Comparison of ENCODE assay signal across 13 cellular contexts in the genomic region with DNA sequence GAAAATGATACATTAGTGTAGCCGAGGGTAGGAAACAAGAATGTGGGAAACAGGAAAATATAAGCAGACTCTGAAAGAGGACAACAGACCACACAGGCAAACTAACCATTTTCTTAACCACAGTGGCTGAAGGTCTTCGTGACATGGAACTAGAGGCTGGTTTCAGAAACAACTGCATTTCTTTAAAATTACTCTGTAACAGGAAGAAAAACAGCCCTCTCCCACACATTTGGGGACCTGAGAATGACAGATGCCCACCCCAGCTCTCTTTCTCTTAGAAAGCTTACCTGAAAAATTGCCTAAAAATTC. TPM values are rescaled to one million over a fixed set of nuclear protein-coding genes. Genes with fewer than 3 reads are reported as not detected.
DNase-seq lines count a peak whose midpoint lies in the region; ATAC-seq, FAIRE-seq and TF ChIP-seq lines count a peak whose summit lies in the region.
"Had no signal": no experiment of that assay in that cellular context is flagged by ENCODE, and none has a peak within 500 bp of the region (broad histone marks: within the 10 kb centered on the region; RNA-seq: fewer than 3 reads in every experiment).

No MANE protein-coding gene starts in this region.

- ATAC-seq in GM21381 (IDR thresholded peaks at IDR 0.05; ENCODE audit: unreplicated experiment) (peak; percentile 83), HG03039 (IDR thresholded peaks at IDR 0.05; ENCODE audit: unreplicated experiment) (peak; percentile 89), GM12878 (peak; percentile 83), HG03139 (IDR thresholded peaks at IDR 0.05; ENCODE audit: unreplicated experiment) (no peak), GM19397 (IDR thresholded peaks at IDR 0.05; ENCODE audit: unreplicated experiment) (no peak)

- H3K9me3 ChIP-seq in GM12878 (replicated peaks; ENCODE audit: control insufficient read depth, insufficient read depth, low read length) = peaks cover 8% of the 10 kb centered on the region

- WGBS in GM12878 (ENCODE audit: insufficient coverage, insufficient replicate concordance, low lambda C conversion rate, missing lambda C conversion rate) = 17% methylated on average over 2 of the region's 2 CpGs

- no peak for TF ChIP-seq RAD21 in GM12878 (IDR thresholded peaks at IDR 0.05; ENCODE audit: insufficient read depth, low read depth, low read length)

- FAIRE-seq in GM18507 (lab: Jason Lieb, UNC) (peak; percentile 71), GM12878 (lab: Jason Lieb, UNC) (peak; percentile 7)

- H3K4me1 ChIP-seq in GM12878 (ENCODE audit: control insufficient read depth, insufficient read depth, low read length) = peaks cover 11% of the 10 kb centered on the region

- H3K9ac ChIP-seq in GM12878 (ENCODE audit: control insufficient read depth, insufficient read depth, low read length) = no peak overlapping the region

- H3K4me3 ChIP-seq in GM12878 = no peak overlapping the region

- POLR2A ChIA-PET in GM12878 (lab: Charles Lee) = no interaction called here

- no peak for TF ChIP-seq CTCF in GM12878 (IDR thresholded peaks at IDR 0.05 in 2 of 3, conservative IDR thresholded peaks at IDR 0.05 in 1 of 3; ENCODE audit: control insufficient read depth in 2 of 3, extremely low read depth in 1 of 3, insufficient read depth in 1 of 3, low read depth in 3 of 3, low read length in 3 of 3)

- H2AFZ ChIP-seq in GM12878 (ENCODE audit: control insufficient read depth, low read depth, low read length) = peak overlapping the region; percentile 18; the same call in 1 of the 2 replicates

- H3K79me2 ChIP-seq in GM12878 (ENCODE audit: control insufficient read depth, insufficient read depth, low read length) = no peaks in the 10 kb centered on the region

- CTCF ChIA-PET in GM12878 (lab: Yijun Ruan, JAX) = interaction anchor here (1.0 kb wide), 1 partner anchor 27 kb away, joined by 3 read pairs; no protein-coding TSS in a partner anchor

- no TSS peak for BruUV-seq in GM12878 (replicated peaks; lab: Mats Ljungman, UMichigan)

- H3K36me3 ChIP-seq in GM12878 (ENCODE audit: control insufficient read depth in 2 of 2, insufficient read depth in 2 of 2, low read length in 1 of 2) = no peaks in the 10 kb centered on the region

- H3K27ac ChIP-seq in GM12878 (ENCODE audit: control insufficient read depth, insufficient read depth) = peak overlapping the region; percentile 25; the same call in 1 of the 2 replicates

- peak in 1 of 2 experiments; percentile 39; a peak in 1 of 4 replicates for TF ChIP-seq EP300 in GM12878 (IDR thresholded peaks at IDR 0.05; ENCODE audit: borderline replicate concordance in 1 of 2, control insufficient read depth in 1 of 2, low read depth in 2 of 2, low read length in 2 of 2)

- RAD21 ChIA-PET in GM12878 (lab: Charles Lee; ENCODE audit: unreplicated experiment) = no interaction called here

- no peaks in the 10 kb centered on the region for H4K20me1 ChIP-seq in GM12878 (ENCODE audit: control insufficient read depth, insufficient read depth)

- SMC1A ChIA-PET in GM12878 (lab: Charles Lee; ENCODE audit: uncharacterized antibody, unreplicated experiment) = interaction anchor here (0.6 to 1.9 kb wide), 3 partner anchors 9 to 26 kb away, joined by 3 to 4 read pairs (median 4); no protein-coding TSS in a partner anchor

- in situ Hi-C loops in GM12878 (cut with MboI) = no loop called here

- peak overlapping the region; percentile 72 for H3K4me2 ChIP-seq in GM12878 (ENCODE audit: control insufficient read depth, insufficient read depth)

- no peaks in the 10 kb centered on the region for H3K27me3 ChIP-seq in GM12878 (replicated peaks in 1 of 2; ENCODE audit: control insufficient read depth in 2 of 2, insufficient read depth in 2 of 2, low read length in 1 of 2)

- no peak for TF ChIP-seq POLR2A in GM12878 (IDR thresholded peaks at IDR 0.05; ENCODE audit: low read depth, low read length)

- intact Hi-C loops in GM12878 (cut with micrococcal nuclease; ENCODE audit: unreplicated experiment) = no loop called here

- DNase-seq in GM18507 (ENCODE audit: extremely low spot score, insufficient read length, low read depth) = no peak
- DNase-seq in GM12878 (ENCODE audit: low read depth, low spot score) = peak; percentile 36
- no peak for DNase-seq in NCI-H1930 (lab: John Stamatoyannopoulos, UW)
- no peak for DNase-seq in NCI-H2196 treated with DMSO at 0.1 percent for 48 hours (lab: John Stamatoyannopoulos, UW; ENCODE audit: unreplicated experiment)
- DNase-seq: activated CD8-positive, alpha-beta memory T cell treated with anti-CD3 and anti-CD28 coated beads, Interleukin-2, amount 50 U/mL, for 4 hours; EL; NCI-H510A had no signal

TF ChIP-seq in GM12878, 131 proteins besides CTCF, POLR2A, EP300 and RAD21 (continues in another document):
- TF ChIP-seq, protein P1, sequence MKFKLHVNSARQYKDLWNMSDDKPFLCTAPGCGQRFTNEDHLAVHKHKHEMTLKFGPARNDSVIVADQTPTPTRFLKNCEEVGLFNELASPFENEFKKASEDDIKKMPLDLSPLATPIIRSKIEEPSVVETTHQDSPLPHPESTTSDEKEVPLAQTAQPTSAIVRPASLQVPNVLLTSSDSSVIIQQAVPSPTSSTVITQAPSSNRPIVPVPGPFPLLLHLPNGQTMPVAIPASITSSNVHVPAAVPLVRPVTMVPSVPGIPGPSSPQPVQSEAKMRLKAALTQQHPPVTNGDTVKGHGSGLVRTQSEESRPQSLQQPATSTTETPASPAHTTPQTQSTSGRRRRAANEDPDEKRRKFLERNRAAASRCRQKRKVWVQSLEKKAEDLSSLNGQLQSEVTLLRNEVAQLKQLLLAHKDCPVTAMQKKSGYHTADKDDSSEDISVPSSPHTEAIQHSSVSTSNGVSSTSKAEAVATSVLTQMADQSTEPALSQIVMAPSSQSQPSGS (IDR thresholded peaks at IDR 0.05; ENCODE audit: low read length) = peak; percentile 37; the same call in 1 of the 2 replicates
- peak; percentile 61; the same call in 1 of the 2 replicates for TF ChIP-seq ZSCAN29 (IDR thresholded peaks at IDR 0.05)
- TF ChIP-seq MTA2 (IDR thresholded peaks at IDR 0.05; ENCODE audit: low read depth) = 0 out of 2 replicates have a peak, but pooled peaks have one; percentile 48
- TF ChIP-seq DPF2 (IDR thresholded peaks at IDR 0.05) = peak; percentile 48; the same call in 1 of the 2 replicates
- 0 out of 2 replicates have a peak, but pooled peaks have one; percentile 25 for TF ChIP-seq CBFB (IDR thresholded peaks at IDR 0.05; ENCODE audit: low read depth)
- TF ChIP-seq RUNX3 (IDR thresholded peaks at IDR 0.05; ENCODE audit: low read length) = peak; percentile 90
- TF ChIP-seq, protein P2, sequence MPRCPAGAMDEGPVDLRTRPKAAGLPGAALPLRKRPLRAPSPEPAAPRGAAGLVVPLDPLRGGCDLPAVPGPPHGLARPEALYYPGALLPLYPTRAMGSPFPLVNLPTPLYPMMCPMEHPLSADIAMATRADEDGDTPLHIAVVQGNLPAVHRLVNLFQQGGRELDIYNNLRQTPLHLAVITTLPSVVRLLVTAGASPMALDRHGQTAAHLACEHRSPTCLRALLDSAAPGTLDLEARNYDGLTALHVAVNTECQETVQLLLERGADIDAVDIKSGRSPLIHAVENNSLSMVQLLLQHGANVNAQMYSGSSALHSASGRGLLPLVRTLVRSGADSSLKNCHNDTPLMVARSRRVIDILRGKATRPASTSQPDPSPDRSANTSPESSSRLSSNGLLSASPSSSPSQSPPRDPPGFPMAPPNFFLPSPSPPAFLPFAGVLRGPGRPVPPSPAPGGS (IDR thresholded peaks at IDR 0.05; ENCODE audit: borderline replicate concordance, insufficient read depth, low read depth, low read length, poor library complexity, severe bottlenecking) = no peak
- peak; percentile 59; the same call in 1 of the 2 replicates for TF ChIP-seq NFIC (IDR thresholded peaks at IDR 0.05; ENCODE audit: low read depth, low read length)
- TF ChIP-seq, protein P3, sequence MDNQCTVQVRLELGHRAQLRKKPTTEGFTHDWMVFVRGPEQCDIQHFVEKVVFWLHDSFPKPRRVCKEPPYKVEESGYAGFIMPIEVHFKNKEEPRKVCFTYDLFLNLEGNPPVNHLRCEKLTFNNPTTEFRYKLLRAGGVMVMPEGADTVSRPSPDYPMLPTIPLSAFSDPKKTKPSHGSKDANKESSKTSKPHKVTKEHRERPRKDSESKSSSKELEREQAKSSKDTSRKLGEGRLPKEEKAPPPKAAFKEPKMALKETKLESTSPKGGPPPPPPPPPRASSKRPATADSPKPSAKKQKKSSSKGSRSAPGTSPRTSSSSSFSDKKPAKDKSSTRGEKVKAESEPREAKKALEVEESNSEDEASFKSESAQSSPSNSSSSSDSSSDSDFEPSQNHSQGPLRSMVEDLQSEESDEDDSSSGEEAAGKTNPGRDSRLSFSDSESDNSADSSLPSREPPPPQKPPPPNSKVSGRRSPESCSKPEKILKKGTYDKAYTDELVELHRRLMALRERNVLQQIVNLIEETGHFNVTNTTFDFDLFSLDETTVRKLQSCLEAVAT (IDR thresholded peaks at IDR 0.05) = no peak
- peak in 1 of 2 experiments; percentile 45; a peak in 1 of 4 replicates for TF ChIP-seq ETV6 (conservative IDR thresholded peaks at IDR 0.05 in 1 of 2, IDR thresholded peaks at IDR 0.05 in 1 of 2; ENCODE audit: borderline replicate concordance in 1 of 2, low read depth in 1 of 2)

RNA-seq across cellular contexts. Expression of a gene that starts 13.8 kb away (rescaled TPM):
- 0.66 and 0.84 TPM in 2 replicates for total RNA-seq in GM12878 (2013; cell fraction: nucleolus; rRNA removed)
- total RNA-seq in GM12878 (2014; rRNA removed) (not detected in 2 replicates), GM12878 (2014; rRNA removed; fragmentation: Illumina TruSeq; extraction: Trizol) (not detected in 2 replicates), GM12878 (2021) (not detected in 2 replicates)
- polyA plus RNA-seq in GM12878 (2011; ENCODE audit: low read depth) = not detected
- polyA plus RNA-seq in GM12878 (2011; rRNA removed) (0.09 TPM in 1 of 2 replicates, not detected in the other), GM12878 (2014; fragmentation: Illumina TruSeq; extraction: Trizol) (not detected in 2 replicates), GM12878 (2014; fragmentation: Nextera tagmentation; extraction: Ambion mirVana) (not detected), GM12878 (2014; rRNA removed) (not detected in 2 replicates), GM12878 (2016; fragmentation: Nextera tagmentation; extraction: Ambion mirVana) (not detected)
- polyA plus RNA-seq in GM12878 (2011; cell fraction: cytosol; rRNA removed) = not detected in 2 replicates
- polyA plus RNA-seq in GM12878 (2011; cell fraction: nucleus; rRNA removed) = not detected in 2 replicates
- not detected in 2 replicates for polyA plus RNA-seq in GM12878 (2012)
- 0.21 TPM in 1 of 2 replicates, not detected in the other for polyA minus RNA-seq in GM12878 (2011; rRNA and poly(A)+ RNA removed)
- not detected in 2 replicates for polyA minus RNA-seq in GM12878 (2011; cell fraction: cytosol; rRNA and poly(A)+ RNA removed)
- not detected in 2 replicates for polyA minus RNA-seq in GM12878 (2011; cell fraction: nucleus; rRNA and poly(A)+ RNA removed)
- total RNA-seq: B cell, fibroblast of villous mesenchyme had no signal

Comparison
In these comparisons a context has a peak if more than half of its experiments do, and no peak if none do; other contexts are left out.
1. ATAC-seq: peak in GM21381 (single experiment), HG03039 (single experiment) and GM12878 (single experiment); none in HG03139 (single experiment) and GM19397 (single experiment).